In genomic region chr11:6233984-6234313, GRCh38 we compare ENCODE assay signal across 1 cellular context.
A peak's percentile ranks its signal among the peaks of the same experiment; 100 is the strongest.
TF ChIP-seq lines count a peak whose summit lies in the region.

No MANE protein-coding gene starts in this region.

TF ChIP-seq in K562, 482 proteins besides CTCF, POLR2A, EP300 and RAD21 (continued from another document):
- no peak for TF ChIP-seq ZNF449 (CRISPR knock-in tag; IDR thresholded peaks at IDR 0.05)
- no peak for TF ChIP-seq STAT5B (CRISPR knock-in tag; IDR thresholded peaks at IDR 0.05)
- TF ChIP-seq CC2D1A (IDR thresholded peaks at IDR 0.05): 0 out of 2 replicates have a peak, but pooled peaks have one; percentile 38
- no peak for TF ChIP-seq RHOXF2B (CRISPR knock-in tag; conservative IDR thresholded peaks at IDR 0.05)
- no peak for TF ChIP-seq NCOA4 (IDR thresholded peaks at IDR 0.05; ENCODE audit: partially characterized antibody)
- TF ChIP-seq E4F1 (CRISPR knock-in tag; IDR thresholded peaks at IDR 0.05; ENCODE audit: borderline replicate concordance): no peak
- no peak for TF ChIP-seq FOXA3 (CRISPR knock-in tag; conservative IDR thresholded peaks at IDR 0.05 in 1 of 2, IDR thresholded peaks at IDR 0.05 in 1 of 2)
- TF ChIP-seq SMARCA4 (IDR thresholded peaks at IDR 0.05): peak; percentile 43; the same call in 1 of the 2 replicates
- TF ChIP-seq TOE1 (IDR thresholded peaks at IDR 0.05; ENCODE audit: borderline replicate concordance): no peak
- no peak for TF ChIP-seq TOE1 (CRISPR knock-in tag; IDR thresholded peaks at IDR 0.05; ENCODE audit: borderline replicate concordance, low read depth)
- no peak for TF ChIP-seq ZNF274 (IDR thresholded peaks at IDR 0.05; ENCODE audit: borderline replicate concordance, low read depth, low read length)
- TF ChIP-seq LARP7 (IDR thresholded peaks at IDR 0.05): no peak
- no peak for TF ChIP-seq EHMT2 (IDR thresholded peaks at IDR 0.05)
- TF ChIP-seq MCM7 (IDR thresholded peaks at IDR 0.05): no peak
- TF ChIP-seq PCBP1 (IDR thresholded peaks at IDR 0.05; ENCODE audit: low read depth, low read length, poor library complexity, severe bottlenecking): no peak
- TF ChIP-seq E2F1 (CRISPR knock-in tag; IDR thresholded peaks at IDR 0.05): no peak
- TF ChIP-seq ZBTB33 (CRISPR knock-in tag; IDR thresholded peaks at IDR 0.05): no peak
TF ChIP-seq in K562: peak in this region for 8.
